In the genomic region with DNA sequence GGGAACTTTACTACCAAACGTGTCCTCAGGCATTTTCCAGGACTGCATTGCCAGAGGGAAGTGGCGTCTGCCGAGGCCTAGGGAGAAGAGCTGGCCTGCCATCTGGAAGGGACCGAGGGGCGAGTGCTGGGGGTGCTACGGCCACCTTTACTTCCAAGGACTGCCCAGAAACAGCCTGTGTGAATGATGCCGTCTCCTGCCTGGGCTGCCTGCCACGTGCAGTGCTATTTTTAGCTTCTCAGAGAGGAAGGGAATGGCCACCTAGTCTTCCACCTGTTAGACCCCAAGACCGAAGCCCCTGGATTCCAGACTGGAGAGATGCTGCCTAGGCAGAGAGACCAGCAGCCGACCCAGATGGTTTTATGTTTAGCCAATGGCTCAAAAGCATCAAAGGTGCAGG, we compare ENCODE assay signal across 1 cellular context.
TF ChIP-seq lines count a peak whose summit lies in the region.

No MANE protein-coding gene starts in this region.

TF ChIP-seq in IMR-90, 13 proteins besides CTCF, POLR2A, EP300 and RAD21:
- TF ChIP-seq SMC3 (IDR thresholded peaks at IDR 0.05; ENCODE audit: low read depth, low read length) (no peak), MAFK (IDR thresholded peaks at IDR 0.05; ENCODE audit: low read depth, low read length) (no peak)
